Comparison of ENCODE assay signal across 1 cellular context in genomic region chr10:90925078-90926029, GRCh38.
TF ChIP-seq lines count a peak whose summit lies in the region.

No MANE protein-coding gene starts in this region.

TF ChIP-seq in A549, 52 proteins besides CTCF, POLR2A, EP300 and RAD21:
- TF ChIP-seq, protein P1, sequence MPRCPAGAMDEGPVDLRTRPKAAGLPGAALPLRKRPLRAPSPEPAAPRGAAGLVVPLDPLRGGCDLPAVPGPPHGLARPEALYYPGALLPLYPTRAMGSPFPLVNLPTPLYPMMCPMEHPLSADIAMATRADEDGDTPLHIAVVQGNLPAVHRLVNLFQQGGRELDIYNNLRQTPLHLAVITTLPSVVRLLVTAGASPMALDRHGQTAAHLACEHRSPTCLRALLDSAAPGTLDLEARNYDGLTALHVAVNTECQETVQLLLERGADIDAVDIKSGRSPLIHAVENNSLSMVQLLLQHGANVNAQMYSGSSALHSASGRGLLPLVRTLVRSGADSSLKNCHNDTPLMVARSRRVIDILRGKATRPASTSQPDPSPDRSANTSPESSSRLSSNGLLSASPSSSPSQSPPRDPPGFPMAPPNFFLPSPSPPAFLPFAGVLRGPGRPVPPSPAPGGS (IDR thresholded peaks at IDR 0.05), result no peak
- no peak for TF ChIP-seq RFX5 (IDR thresholded peaks at IDR 0.05)
- TF ChIP-seq HOXA7 (CRISPR knock-in tag; IDR thresholded peaks at IDR 0.05), result no peak
- TF ChIP-seq KDM5A (IDR thresholded peaks at IDR 0.05), result no peak
- TF ChIP-seq SMC3 (IDR thresholded peaks at IDR 0.05), result no peak
- TF ChIP-seq CHD4 (IDR thresholded peaks at IDR 0.05; ENCODE audit: borderline replicate concordance), result no peak
- TF ChIP-seq KDM1A (IDR thresholded peaks at IDR 0.05; ENCODE audit: low read depth), result no peak
- no peak for TF ChIP-seq ESRRA (IDR thresholded peaks at IDR 0.05; ENCODE audit: borderline replicate concordance, low read length)
- TF ChIP-seq, protein P2, sequence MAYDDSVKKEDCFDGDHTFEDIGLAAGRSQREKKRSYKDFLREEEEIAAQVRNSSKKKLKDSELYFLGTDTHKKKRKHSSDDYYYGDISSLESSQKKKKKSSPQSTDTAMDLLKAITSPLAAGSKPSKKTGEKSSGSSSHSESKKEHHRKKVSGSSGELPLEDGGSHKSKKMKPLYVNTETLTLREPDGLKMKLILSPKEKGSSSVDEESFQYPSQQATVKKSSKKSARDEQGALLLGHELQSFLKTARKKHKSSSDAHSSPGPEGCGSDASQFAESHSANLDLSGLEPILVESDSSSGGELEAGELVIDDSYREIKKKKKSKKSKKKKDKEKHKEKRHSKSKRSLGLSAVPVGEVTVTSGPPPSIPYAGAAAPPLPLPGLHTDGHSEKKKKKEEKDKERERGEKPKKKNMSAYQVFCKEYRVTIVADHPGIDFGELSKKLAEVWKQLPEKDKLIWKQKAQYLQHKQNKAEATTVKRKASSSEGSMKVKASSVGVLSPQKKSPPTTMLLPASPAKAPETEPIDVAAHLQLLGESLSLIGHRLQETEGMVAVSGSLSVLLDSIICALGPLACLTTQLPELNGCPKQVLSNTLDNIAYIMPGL (CRISPR knock-in tag; IDR thresholded peaks at IDR 0.05; ENCODE audit: borderline replicate concordance), result no peak
- TF ChIP-seq NPAS2 (CRISPR knock-in tag; IDR thresholded peaks at IDR 0.05; ENCODE audit: borderline replicate concordance), result no peak
- no peak for TF ChIP-seq CBX8 (IDR thresholded peaks at IDR 0.05)
- TF ChIP-seq GATA3 (IDR thresholded peaks at IDR 0.05; ENCODE audit: borderline replicate concordance), result no peak
- TF ChIP-seq HOXB13 (CRISPR knock-in tag; IDR thresholded peaks at IDR 0.05; ENCODE audit: low read depth), result no peak
- TF ChIP-seq CBX2 (IDR thresholded peaks at IDR 0.05; ENCODE audit: borderline replicate concordance, low read depth), result no peak
- TF ChIP-seq HEYL (CRISPR knock-in tag; IDR thresholded peaks at IDR 0.05), result no peak
